ENCODE assay signal across 8 cellular contexts in the genomic region with DNA sequence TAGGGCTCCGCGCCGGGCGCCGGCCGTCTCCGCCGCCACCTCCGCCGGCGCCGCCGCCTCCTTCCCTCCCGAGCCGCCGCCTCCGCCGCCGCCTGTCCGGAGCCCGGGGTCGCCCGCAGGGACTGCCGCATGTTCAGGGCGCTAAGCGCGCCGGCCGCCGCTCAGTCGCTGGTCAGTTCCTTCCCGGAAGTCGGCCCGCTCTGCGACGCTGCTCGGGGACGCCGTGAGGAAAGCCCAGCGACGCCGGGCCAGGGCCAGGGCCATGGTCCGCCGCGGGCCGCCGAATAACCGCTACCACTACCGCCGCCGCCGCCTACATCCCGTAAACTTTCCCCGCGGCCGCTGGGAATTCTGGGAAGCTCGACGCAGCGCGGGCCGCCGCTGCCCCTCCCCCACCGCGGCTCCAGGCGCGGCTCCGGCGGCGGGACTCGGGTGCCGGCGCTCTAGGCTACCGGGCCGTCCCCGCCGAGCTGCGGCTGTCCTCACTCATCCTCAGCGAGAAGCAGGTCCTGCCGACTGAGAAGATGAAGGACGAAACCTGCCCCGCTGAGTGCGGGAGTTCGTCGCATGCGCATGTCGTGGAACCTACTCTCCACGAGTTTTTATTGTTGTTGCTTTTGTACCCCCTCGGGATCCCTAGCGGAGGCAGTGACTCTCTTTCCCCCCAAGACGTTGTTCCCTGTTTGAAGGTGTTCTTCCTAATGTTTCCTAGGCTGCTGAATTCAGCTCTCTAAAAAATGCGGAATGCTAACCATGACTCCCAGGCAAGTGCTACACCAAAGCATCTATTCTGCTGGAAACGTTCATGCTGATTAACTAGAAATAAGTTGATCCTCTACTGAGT. TPM values are rescaled to one million over a fixed set of nuclear protein-coding genes. Genes with fewer than 3 reads are reported as not detected.
DNase-seq lines count a peak whose midpoint lies in the region; ATAC-seq, FAIRE-seq and TF ChIP-seq lines count a peak whose summit lies in the region.

A gene (minus strand): TSS at position 299 of the 844 bp plus-strand sequence. CDS start 339 bp downstream, outside the sequence.

- H3K27me3 ChIP-seq in WERI-Rb-1 (ENCODE audit: insufficient read depth, low read depth, severe bottlenecking): no peaks in the 10 kb centered on the region
- no peaks in the 10 kb centered on the region for H3K27me3 ChIP-seq in bronchial epithelial cell (ENCODE audit: control insufficient read depth, insufficient read depth, low read length)

- TF ChIP-seq CTCF in WERI-Rb-1 (IDR thresholded peaks at IDR 0.05; ENCODE audit: low read depth, low read length) (no peak), bronchial epithelial cell (IDR thresholded peaks at IDR 0.05; ENCODE audit: insufficient read depth, low read length, severe bottlenecking) (no peak)

- no peaks in the 10 kb centered on the region; the same call in none of the 2 replicates for H3K36me3 ChIP-seq in WERI-Rb-1
- H3K36me3 ChIP-seq in bronchial epithelial cell (ENCODE audit: control insufficient read depth, insufficient read depth, low read length): no peaks in the 10 kb centered on the region

- peak within 1 kb of the TSS; percentile 92 for H3K27ac ChIP-seq in WERI-Rb-1

- FAIRE-seq in bronchial epithelial cell (lab: Jason Lieb, UNC): no peak

- H3K9me3 ChIP-seq in WERI-Rb-1 (ENCODE audit: severe bottlenecking): no peaks in the 10 kb centered on the region

- ATAC-seq in HG02943 (IDR thresholded peaks at IDR 0.05; ENCODE audit: low read depth, unreplicated experiment): peak; percentile 53

- H3K4me3 ChIP-seq in WERI-Rb-1 (ENCODE audit: low read depth, low read length) (peak within 1 kb of the TSS; percentile 79), bronchial epithelial cell (ENCODE audit: low read depth, low read length) (peak within 1 kb of the TSS; percentile 71)

- DNase-seq in NCI-H1436 (lab: John Stamatoyannopoulos, UW): peak; percentile 62
- DNase-seq in NCI-H1436 treated with DMSO at 0.1 percent for 48 hours (lab: John Stamatoyannopoulos, UW): no peak
- peak; percentile 75 for DNase-seq in NCI-H2107 (lab: John Stamatoyannopoulos, UW)
- peak; percentile 81 for DNase-seq in WERI-Rb-1
- peak; percentile 71 for DNase-seq in bronchial epithelial cell (ENCODE audit: low read depth)
- DNase-seq in iris pigment epithelial cell (ENCODE audit: low read depth): peak; percentile 77
- DNase-seq in stimulated activated CD4-positive, alpha-beta T cell treated with anti-CD3 and anti-CD28 coated beads, Interleukin-12 subunit alpha, Interleukin-12 subunit beta, amount 100 ng/mL, for 24 hours (ENCODE audit: low read depth in 2 of 2): peak; percentile 43 to 47

RNA-seq across cellular contexts. Expression of the gene that starts here (rescaled TPM):
- 26.9 and 28.7 TPM in 2 replicates for total RNA-seq in bronchial epithelial cell
